ENCODE assay signal across 16 cellular contexts in genomic region chr9:134382733-134383132, GRCh38. TPM values are rescaled to one million over a fixed set of nuclear protein-coding genes. Genes with fewer than 3 reads are reported as not detected.
DNase-seq lines count a peak whose midpoint lies in the region; ATAC-seq lines count a peak whose summit lies in the region.
"Had no signal": no experiment of that assay in that cellular context is flagged by ENCODE, and none has a peak within 500 bp of the region (broad histone marks: within the 10 kb centered on the region; RNA-seq: fewer than 3 reads in every experiment).

No MANE protein-coding gene starts in this region.

- peak overlapping the region; percentile 33 for H3K27ac ChIP-seq in CD4-positive, CD25-positive, alpha-beta regulatory T cell (ENCODE audit: insufficient read depth, low read length, poor library complexity, severe bottlenecking)
- peak overlapping the region in 15 of 21 experiments; percentile 27 to 97 (median 60) for H3K27ac ChIP-seq in skin epidermis

- H3K9me3 Mint-ChIP-seq in CD4-positive, CD25-positive, alpha-beta regulatory T cell = peaks cover 0 to 3% (median 0%) of the 10 kb centered on the region in 7 donors
- no peaks in the 10 kb centered on the region for H3K9me3 Mint-ChIP-seq in activated T-cell treated with anti-CD3 and anti-CD28 coated beads, Interleukin-2, amount 50 U/mL, for 24 hours
- H3K9me3 Mint-ChIP-seq in activated naive CD4-positive, alpha-beta T cell treated with anti-CD3 and anti-CD28 coated beads for 36 hours = no peaks in the 10 kb centered on the region
- H3K9me3 Mint-ChIP-seq: nephron progenitor cell; stimulated activated naive CD8-positive, alpha-beta T cell treated with anti-CD3 and anti-CD28 coated beads, Interleukin-15, amount 100 ng/mL, for 72 hours had no signal

- H3K4me3 ChIP-seq in CD4-positive, CD25-positive, alpha-beta regulatory T cell (ENCODE audit: low read depth, low read length) = no peak overlapping the region
- H3K4me3 ChIP-seq in skin epidermis = no peak overlapping the region
- H3K4me3 ChIP-seq: ascending aorta, gastroesophageal sphincter, GM12878, MG63 had no signal

- peak overlapping the region in 1 of 4 donors; percentile 13 for H3K4me3 Mint-ChIP-seq in CD4-positive, CD25-positive, alpha-beta regulatory T cell
- no peak overlapping the region for H3K4me3 Mint-ChIP-seq in T-helper 17 cell
- H3K4me3 Mint-ChIP-seq in activated T-cell treated with anti-CD3 and anti-CD28 coated beads, Interleukin-2, amount 50 U/mL, for 24 hours = no peak overlapping the region
- no peak overlapping the region for H3K4me3 Mint-ChIP-seq in activated naive CD4-positive, alpha-beta T cell treated with anti-CD3 and anti-CD28 coated beads for 36 hours
- H3K4me3 Mint-ChIP-seq: nephron progenitor cell had no signal

- no peaks in the 10 kb centered on the region for H3K36me3 Mint-ChIP-seq in CD4-positive, CD25-positive, alpha-beta regulatory T cell
- no peaks in the 10 kb centered on the region for H3K36me3 Mint-ChIP-seq in T-helper 17 cell (ENCODE audit: low read depth)
- no peaks in the 10 kb centered on the region for H3K36me3 Mint-ChIP-seq in activated T-cell treated with anti-CD3 and anti-CD28 coated beads, Interleukin-2, amount 50 U/mL, for 24 hours (ENCODE audit: low read depth)
- H3K36me3 Mint-ChIP-seq in activated naive CD4-positive, alpha-beta T cell treated with anti-CD3 and anti-CD28 coated beads for 36 hours (ENCODE audit: low read depth) = no peaks in the 10 kb centered on the region

- CTCF ChIA-PET in activated naive CD4-positive, alpha-beta T cell treated with anti-CD3 and anti-CD28 coated beads for 36 hours (lab: Charles Lee) = interaction anchor here (0.7 to 2.0 kb wide), 4 partner anchors 9 to 21 kb away, joined by 3 to 7 read pairs (median 4); no protein-coding TSS in a partner anchor

- intact Hi-C loops in activated naive CD4-positive, alpha-beta T cell treated with anti-CD3 and anti-CD28 coated beads for 36 hours (cut with micrococcal nuclease) = no loop called here

- H3K9me3 ChIP-seq in CD4-positive, CD25-positive, alpha-beta regulatory T cell (ENCODE audit: control insufficient read depth in 2 of 2, low read length in 2 of 2) = no peaks in the 10 kb centered on the region
- no peaks in the 10 kb centered on the region for H3K9me3 ChIP-seq in T-helper 17 cell (ENCODE audit: control insufficient read depth, low read length, poor library complexity, severe bottlenecking)
- H3K9me3 ChIP-seq: ascending aorta, gastroesophageal sphincter, MG63 had no signal

- H3K4me1 Mint-ChIP-seq in CD4-positive, CD25-positive, alpha-beta regulatory T cell = peaks cover 0 to 32% (median 19%) of the 10 kb centered on the region in 4 donors
- H3K4me1 Mint-ChIP-seq in T-helper 17 cell = peaks cover 19% of the 10 kb centered on the region
- H3K4me1 Mint-ChIP-seq in activated T-cell treated with anti-CD3 and anti-CD28 coated beads, Interleukin-2, amount 50 U/mL, for 24 hours (ENCODE audit: low read depth) = peaks cover 19% of the 10 kb centered on the region
- peaks cover 15% of the 10 kb centered on the region for H3K4me1 Mint-ChIP-seq in activated naive CD4-positive, alpha-beta T cell treated with anti-CD3 and anti-CD28 coated beads for 36 hours (ENCODE audit: low read depth)

- no peaks in the 10 kb centered on the region for H3K36me3 ChIP-seq in CD4-positive, CD25-positive, alpha-beta regulatory T cell (ENCODE audit: control insufficient read depth, insufficient read depth, low read length)
- H3K36me3 ChIP-seq: ascending aorta, gastroesophageal sphincter had no signal

- no peaks in the 10 kb centered on the region for H3K27me3 Mint-ChIP-seq in CD4-positive, CD25-positive, alpha-beta regulatory T cell
- no peaks in the 10 kb centered on the region for H3K27me3 Mint-ChIP-seq in T-helper 17 cell
- H3K27me3 Mint-ChIP-seq in activated T-cell treated with anti-CD3 and anti-CD28 coated beads, Interleukin-2, amount 50 U/mL, for 24 hours = peaks cover 6% of the 10 kb centered on the region
- H3K27me3 Mint-ChIP-seq in activated naive CD4-positive, alpha-beta T cell treated with anti-CD3 and anti-CD28 coated beads for 36 hours (ENCODE audit: low read depth) = no peaks in the 10 kb centered on the region

- H3K4me1 ChIP-seq in CD4-positive, CD25-positive, alpha-beta regulatory T cell (ENCODE audit: control insufficient read depth, insufficient read depth, low read length, poor library complexity, severe bottlenecking) = peaks cover 27% of the 10 kb centered on the region

- DNase-seq in CD4-positive, CD25-positive, alpha-beta regulatory T cell = no peak
- no peak for DNase-seq in T-helper 17 cell
- DNase-seq in left lobe of liver (ENCODE audit: low spot score) = peak; percentile 83
- DNase-seq in activated T-cell treated with anti-CD3 and anti-CD28 coated beads, Interleukin-2, amount 50 U/mL, for 24 hours = no peak
- DNase-seq in 8988T = no peak
- DNase-seq in activated naive CD4-positive, alpha-beta T cell treated with anti-CD3 and anti-CD28 coated beads for 36 hours = no peak
- DNase-seq: MG63, NCI-H1694, NCI-H446, nephron progenitor cell had no signal

- no peak for ATAC-seq in CD4-positive, CD25-positive, alpha-beta regulatory T cell (ENCODE audit: low read depth in 2 of 2)
- no peak for ATAC-seq in T-helper 17 cell
- peak; percentile 49 for ATAC-seq in left lobe of liver
- ATAC-seq in HG03439 (IDR thresholded peaks at IDR 0.05; ENCODE audit: unreplicated experiment) = no peak

- H3K27me3 ChIP-seq in CD4-positive, CD25-positive, alpha-beta regulatory T cell (ENCODE audit: control insufficient read depth, insufficient read depth, low read length) = no peaks in the 10 kb centered on the region
- H3K27me3 ChIP-seq: ascending aorta, gastroesophageal sphincter, MG63 had no signal

- peak overlapping the region in 2 of 3 donors; percentile 55 to 96 for H3K27ac Mint-ChIP-seq in CD4-positive, CD25-positive, alpha-beta regulatory T cell
- peak overlapping the region; percentile 81 for H3K27ac Mint-ChIP-seq in T-helper 17 cell
- H3K27ac Mint-ChIP-seq in activated T-cell treated with anti-CD3 and anti-CD28 coated beads, Interleukin-2, amount 50 U/mL, for 24 hours = no peak overlapping the region
- H3K27ac Mint-ChIP-seq in activated naive CD4-positive, alpha-beta T cell treated with anti-CD3 and anti-CD28 coated beads for 36 hours = no peak overlapping the region

RNA-seq across cellular contexts. Expression of gene RXRA, which starts 56.5 kb away (rescaled TPM):
- 13.6 TPM for total RNA-seq in CD4-positive, CD25-positive, alpha-beta regulatory T cell
- polyA plus RNA-seq in CD4-positive, CD25-positive, alpha-beta regulatory T cell = 1 to 10 TPM in 2 of 4 donors, under 1 TPM in 2; 0.29 to 2.1 (median 1.2) TPM
- total RNA-seq in T-helper 17 cell (10 to 100 TPM in 1 of 2 donors, 1 to 10 TPM in 1; 7.5 to 10.6 TPM), left lobe of liver (163 TPM)
- 1 to 10 TPM; 2.1 to 2.2 TPM for total RNA-seq in activated naive CD4-positive, alpha-beta T cell treated with anti-CD3 and anti-CD28 coated beads for 36 hours

Comparison
In these comparisons a context has a peak if more than half of its experiments do, and no peak if none do; other contexts are left out.
1. H3K27ac Mint-ChIP-seq: peak in CD4-positive, CD25-positive, alpha-beta regulatory T cell (2 of 3) and T-helper 17 cell (single experiment); none in activated T-cell treated with anti-CD3 and anti-CD28 coated beads, Interleukin-2, amount 50 U/mL, for 24 hours (single experiment) and activated naive CD4-positive, alpha-beta T cell treated with anti-CD3 and anti-CD28 coated beads for 36 hours (single experiment).
2. RNA of gene RXRA, which starts 56.5 kb away (total RNA-seq): 163 TPM in left lobe of liver (single experiment); 13.6 TPM in CD4-positive, CD25-positive, alpha-beta regulatory T cell (single experiment), 7.5 to 10.6 TPM in T-helper 17 cell and 2.1 to 2.2 TPM in activated naive CD4-positive, alpha-beta T cell treated with anti-CD3 and anti-CD28 coated beads for 36 hours; every median in the first group is over 10 times any median in the second.